Comparison of ENCODE assay signal across 8 cellular contexts in genomic region chr1:93844262-93845045, GRCh38. TPM values are rescaled to one million over a fixed set of nuclear protein-coding genes. Genes with fewer than 3 reads are reported as not detected.
DNase-seq lines count a peak whose midpoint lies in the region; ATAC-seq and TF ChIP-seq lines count a peak whose summit lies in the region.

No MANE protein-coding gene starts in this region.

- H3K4me3 ChIP-seq in esophagus squamous epithelium = no peak overlapping the region

- TF ChIP-seq CTCF in HFFc6 (IDR thresholded peaks at IDR 0.05) = peak; percentile 79
- peak; percentile 27 to 80 (median 70) for TF ChIP-seq CTCF in esophagus squamous epithelium (IDR thresholded peaks at IDR 0.05)

- peaks cover 7 to 41% (median 15%) of the 10 kb centered on the region in 3 donors for H3K4me1 ChIP-seq in esophagus squamous epithelium

- DNase-seq in DMS114 treated with DMSO at 0.1 percent for 48 hours (lab: John Stamatoyannopoulos, UW; ENCODE audit: unreplicated experiment) (peak; percentile 77), HFFc6 (peak; percentile 79), NCI-H526 (lab: John Stamatoyannopoulos, UW) (peak; percentile 53 to 83), esophagus squamous epithelium (lab: John Stamatoyannopoulos, UW) (no peak), occipital lobe (lab: John Stamatoyannopoulos, UW) (peak; percentile 20), cortex of kidney (lab: John Stamatoyannopoulos, UW) (no peak)
- DNase-seq in activated CD4-positive, alpha-beta T cell treated with anti-CD3 and anti-CD28 coated beads, Interleukin-2, amount 50 U/mL, for 1 hour = peak; percentile 14

- peak overlapping the region; percentile 8; the same call in 1 of the 2 replicates for H3K27ac Mint-ChIP-seq in HFFc6

- H3K4me1 Mint-ChIP-seq in HFFc6 (ENCODE audit: low read depth) = peaks cover 72% of the 10 kb centered on the region

- H3K36me3 ChIP-seq in esophagus squamous epithelium = peaks cover 0 to 8% (median 0%) of the 10 kb centered on the region in 3 donors

- intact Hi-C loops in esophagus squamous epithelium (cut with DNase I) = no loop called here

- H3K4me3 Mint-ChIP-seq in HFFc6 = no peak overlapping the region

- no peaks in the 10 kb centered on the region for H3K27me3 ChIP-seq in esophagus squamous epithelium

- no peaks in the 10 kb centered on the region for H3K9me3 Mint-ChIP-seq in HFFc6

- peaks cover 7% of the 10 kb centered on the region for H3K27me3 Mint-ChIP-seq in HFFc6 (ENCODE audit: insufficient read depth)

- no peaks in the 10 kb centered on the region for H3K36me3 Mint-ChIP-seq in HFFc6 (ENCODE audit: low read depth)

- peak overlapping the region in 2 of 4 donors; percentile 98 to 99 for H3K27ac ChIP-seq in esophagus squamous epithelium

- no peak for ATAC-seq in GM18858 (IDR thresholded peaks at IDR 0.05; ENCODE audit: unreplicated experiment)

- WGBS in esophagus squamous epithelium, 2 donors = 41% methylated on average over 8 of the region's 8 CpGs

- H3K9me3 ChIP-seq in esophagus squamous epithelium = no peaks in the 10 kb centered on the region

- TF ChIP-seq POLR2A in esophagus squamous epithelium (IDR thresholded peaks at IDR 0.05) = no peak

RNA-seq across cellular contexts. Expression of gene DNTTIP2, which starts 34.6 kb away (rescaled TPM):
- 10 to 100 TPM; 51.8 to 65.7 (median 60.1) TPM for total RNA-seq in HFFc6 (2021; fragmentation: NEBNext Ultra II Directional; extraction: Animal tissue kit (Norgen Biotek cat#: 25700))
- total RNA-seq in esophagus squamous epithelium (10 to 100 TPM; 20.8 to 42.2 (median 35.7) TPM), occipital lobe (38.4 TPM)

Comparison
In these comparisons a context has a peak if more than half of its experiments do, and no peak if none do; other contexts are left out.
1. DNase-seq: peak in DMS114 treated with DMSO at 0.1 percent for 48 hours (single experiment), HFFc6 (single experiment), NCI-H526 (2 of 2), activated CD4-positive, alpha-beta T cell treated with anti-CD3 and anti-CD28 coated beads, Interleukin-2, amount 50 U/mL, for 1 hour (single experiment) and occipital lobe (single experiment); none in esophagus squamous epithelium (single experiment) and cortex of kidney (single experiment).